ENCODE assay signal across 19 cellular contexts in genomic region chr18:74982946-74983635, GRCh38.
A peak's percentile ranks its signal among the peaks of the same experiment; 100 is the strongest.
DNase-seq lines count a peak whose midpoint lies in the region; ATAC-seq, FAIRE-seq and TF ChIP-seq lines count a peak whose summit lies in the region.
"Had no signal": no experiment of that assay in that cellular context is flagged by ENCODE, and none has a peak within 500 bp of the region (broad histone marks: within the 10 kb centered on the region; RNA-seq: fewer than 3 reads in every experiment).

No MANE protein-coding gene starts in this region.

- peak; percentile 97 to 99 for DNase-seq in NCI-H2081 (lab: John Stamatoyannopoulos, UW)
- DNase-seq in dermis microvascular lymphatic vessel endothelial cell (ENCODE audit: low read depth in 2 of 2): peak; percentile 76 to 93
- no peak for DNase-seq in H54 (ENCODE audit: insufficient read length, low spot score)
- DNase-seq in GM10248 (ENCODE audit: extremely low spot score): no peak
- no peak for DNase-seq in brain microvascular endothelial cell
- DNase-seq: activated CD8-positive, alpha-beta T cell treated with anti-CD3 and anti-CD28 coated beads, Interleukin-2, amount 10 ng/mL, durations not matched to agents 7 days and 5 days; AML-193; anterior cingulate cortex; DMS 273 treated with DMSO at 0.1 percent for 48 hours; left cardiac atrium; NCI-H226; SW 1271; uterus had no signal

- TF ChIP-seq CTCF in HEK293 (tag by site-specific recombination; IDR thresholded peaks at IDR 0.05) (no peak), GM10248 (IDR thresholded peaks at IDR 0.05; ENCODE audit: control extremely low read depth, extremely low read depth, low read depth, missing control alignments) (no peak), brain microvascular endothelial cell (IDR thresholded peaks at IDR 0.05; ENCODE audit: low read depth, low read length, missing control alignments) (no peak)

- H3K9me3 ChIP-seq in HEK293 (ENCODE audit: control insufficient read depth, insufficient read depth, low read depth, low read length) (no peaks in the 10 kb centered on the region), muscle layer of duodenum (ENCODE audit: control insufficient read depth in 1 of 2, low read length in 2 of 2) (no peaks in the 10 kb centered on the region)
- H3K9me3 ChIP-seq: uterus had no signal

- H3K27ac ChIP-seq in HEK293 (ENCODE audit: extremely low read depth, low read depth, low read length) (no peak overlapping the region), muscle layer of duodenum (ENCODE audit: low read length) (peak overlapping the region; percentile 71), brain microvascular endothelial cell (no peak overlapping the region)
- H3K27ac ChIP-seq: uterus, VCaP had no signal

- H3K27me3 ChIP-seq in muscle layer of duodenum (ENCODE audit: low read depth, low read length): no peaks in the 10 kb centered on the region
- H3K27me3 ChIP-seq in brain microvascular endothelial cell (replicated peaks): no peaks in the 10 kb centered on the region
- H3K27me3 ChIP-seq: uterus had no signal

- peaks cover 6% of the 10 kb centered on the region for H3K4me1 ChIP-seq in HEK293 (ENCODE audit: control insufficient read depth, insufficient read depth, low read length)
- no peaks in the 10 kb centered on the region for H3K4me1 ChIP-seq in muscle layer of duodenum (ENCODE audit: control insufficient read depth in 1 of 2, insufficient read depth in 2 of 2, low read length in 2 of 2)
- H3K4me1 ChIP-seq: uterus had no signal

- POLR2A ChIA-PET in HEK293 (lab: Yijun Ruan, JAX): no interaction called here
- POLR2A ChIA-PET in GM10248 (lab: Yijun Ruan, JAX): no interaction called here

- H3K4me3 ChIP-seq in HEK293 (ENCODE audit: low read depth, low read length) (no peak overlapping the region), muscle layer of duodenum (ENCODE audit: low read depth in 1 of 2, low read length in 2 of 2) (no peak overlapping the region), brain microvascular endothelial cell (ENCODE audit: low read depth, low read length) (no peak overlapping the region)
- H3K4me3 ChIP-seq: uterus had no signal

- FAIRE-seq in H54 (lab: Jason Lieb, UNC): no peak
- FAIRE-seq: colon, RCC 7860 had no signal

- CTCF ChIA-PET in HEK293 (lab: Yijun Ruan, JAX): no interaction called here
- CTCF ChIA-PET in GM10248 (lab: Yijun Ruan, JAX): no interaction called here

- in situ Hi-C loops in brain microvascular endothelial cell (cut with HindIII; ENCODE audit: low pct_ligation_motif_present, low sequenced_read_pairs): no loop called here

- ATAC-seq in GM21360 (IDR thresholded peaks at IDR 0.05; ENCODE audit: unreplicated experiment): no peak
- ATAC-seq: activated CD8-positive, alpha-beta T cell treated with anti-CD3 and anti-CD28 coated beads, Interleukin-2, amount 10 ng/mL, durations not matched to agents 7 days and 5 days had no signal

- TF ChIP-seq POLR2A in H54 (IDR thresholded peaks at IDR 0.05; ENCODE audit: low read depth, low read length): no peak

- H3K36me3 ChIP-seq in HEK293 (ENCODE audit: control insufficient read depth in 2 of 2, insufficient read depth in 1 of 2, low read length in 2 of 2) (no peaks in the 10 kb centered on the region), muscle layer of duodenum (ENCODE audit: control insufficient read depth in 1 of 2, insufficient read depth in 2 of 2, low read length in 2 of 2) (no peaks in the 10 kb centered on the region), brain microvascular endothelial cell (replicated peaks) (no peaks in the 10 kb centered on the region)
- H3K36me3 ChIP-seq: uterus had no signal

TF ChIP-seq in HEK293, 187 proteins besides CTCF, POLR2A, EP300 and RAD21 (continues in another document):
- TF ChIP-seq ZSCAN5A (tag by site-specific recombination; IDR thresholded peaks at IDR 0.05) (no peak), PRDM6 (tag by site-specific recombination; IDR thresholded peaks at IDR 0.05) (0 out of 2 replicates have a peak, but pooled peaks have one; percentile 50), SP7 (tag by site-specific recombination; IDR thresholded peaks at IDR 0.05) (peak; percentile 77), ZNF544 (tag by site-specific recombination; IDR thresholded peaks at IDR 0.05) (no peak), ZNF704 (tag by site-specific recombination; IDR thresholded peaks at IDR 0.05) (no peak), ATF2 (tag by site-specific recombination; IDR thresholded peaks at IDR 0.05; ENCODE audit: low read depth) (no peak), ZNF350 (tag by site-specific recombination; IDR thresholded peaks at IDR 0.05) (no peak), ZSCAN30 (tag by site-specific recombination; IDR thresholded peaks at IDR 0.05) (no peak)
- TF ChIP-seq, protein P1, sequence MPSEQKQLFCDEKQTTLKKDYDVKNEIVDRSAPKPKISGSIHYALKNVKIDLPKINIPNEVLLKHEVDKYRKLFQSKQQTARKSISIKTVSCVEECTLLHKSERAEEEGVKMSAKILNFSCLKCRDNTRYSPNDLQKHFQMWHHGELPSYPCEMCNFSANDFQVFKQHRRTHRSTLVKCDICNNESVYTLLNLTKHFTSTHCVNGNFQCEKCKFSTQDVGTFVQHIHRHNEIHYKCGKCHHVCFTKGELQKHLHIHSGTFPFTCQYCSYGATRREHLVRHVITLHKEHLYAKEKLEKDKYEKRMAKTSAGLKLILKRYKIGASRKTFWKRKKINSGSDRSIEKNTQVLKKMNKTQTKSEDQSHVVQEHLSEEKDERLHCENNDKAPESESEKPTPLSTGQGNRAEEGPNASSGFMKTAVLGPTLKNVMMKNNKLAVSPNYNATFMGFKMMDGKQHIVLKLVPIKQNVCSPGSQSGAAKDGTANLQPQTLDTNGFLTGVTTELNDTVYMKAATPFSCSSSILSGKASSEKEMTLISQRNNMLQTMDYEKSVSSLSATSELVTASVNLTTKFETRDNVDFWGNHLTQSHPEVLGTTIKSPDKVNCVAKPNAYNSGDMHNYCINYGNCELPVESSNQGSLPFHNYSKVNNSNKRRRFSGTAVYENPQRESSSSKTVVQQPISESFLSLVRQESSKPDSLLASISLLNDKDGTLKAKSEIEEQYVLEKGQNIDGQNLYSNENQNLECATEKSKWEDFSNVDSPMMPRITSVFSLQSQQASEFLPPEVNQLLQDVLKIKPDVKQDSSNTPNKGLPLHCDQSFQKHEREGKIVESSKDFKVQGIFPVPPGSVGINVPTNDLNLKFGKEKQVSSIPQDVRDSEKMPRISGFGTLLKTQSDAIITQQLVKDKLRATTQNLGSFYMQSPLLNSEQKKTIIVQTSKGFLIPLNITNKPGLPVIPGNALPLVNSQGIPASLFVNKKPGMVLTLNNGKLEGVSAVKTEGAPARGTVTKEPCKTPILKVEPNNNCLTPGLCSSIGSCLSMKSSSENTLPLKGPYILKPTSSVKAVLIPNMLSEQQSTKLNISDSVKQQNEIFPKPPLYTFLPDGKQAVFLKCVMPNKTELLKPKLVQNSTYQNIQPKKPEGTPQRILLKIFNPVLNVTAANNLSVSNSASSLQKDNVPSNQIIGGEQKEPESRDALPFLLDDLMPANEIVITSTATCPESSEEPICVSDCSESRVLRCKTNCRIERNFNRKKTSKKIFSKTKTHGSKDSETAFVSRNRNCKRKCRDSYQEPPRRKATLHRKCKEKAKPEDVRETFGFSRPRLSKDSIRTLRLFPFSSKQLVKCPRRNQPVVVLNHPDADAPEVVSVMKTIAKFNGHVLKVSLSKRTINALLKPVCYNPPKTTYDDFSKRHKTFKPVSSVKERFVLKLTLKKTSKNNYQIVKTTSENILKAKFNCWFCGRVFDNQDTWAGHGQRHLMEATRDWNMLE (tag by site-specific recombination; conservative IDR thresholded peaks at IDR 0.05; ENCODE audit: low read depth): no peak

Comparison
In these comparisons a context has a peak if more than half of its experiments do, and no peak if none do; other contexts are left out.
1. DNase-seq: peak in NCI-H2081 (2 of 2) and dermis microvascular lymphatic vessel endothelial cell (2 of 2); none in H54 (single experiment), GM10248 (single experiment) and brain microvascular endothelial cell (single experiment).